In the genomic region with DNA sequence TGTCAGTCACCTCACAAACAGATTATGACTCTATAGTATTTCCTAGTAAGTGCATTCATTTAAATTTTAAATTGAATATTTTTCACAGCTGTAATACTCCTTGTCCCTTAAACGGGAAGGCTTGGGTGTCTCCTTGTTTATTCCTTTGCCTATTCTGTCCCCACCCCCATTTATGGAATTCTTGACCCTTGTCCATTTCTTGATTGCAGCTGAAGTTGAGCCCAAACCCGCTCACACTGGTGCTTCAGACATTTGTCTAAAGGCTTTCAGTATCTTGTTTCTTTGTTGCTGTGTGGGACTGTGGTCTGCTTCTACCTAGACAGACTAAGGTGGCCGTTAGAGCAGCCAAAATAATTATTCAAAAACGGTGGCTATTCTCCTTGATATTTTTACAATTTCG, we compare ENCODE assay signal across 10 cellular contexts.
A peak's percentile ranks its signal among the peaks of the same experiment; 100 is the strongest.
DNase-seq lines count a peak whose midpoint lies in the region; ATAC-seq, FAIRE-seq and TF ChIP-seq lines count a peak whose summit lies in the region.
"Had no signal": no experiment of that assay in that cellular context is flagged by ENCODE, and none has a peak within 500 bp of the region (broad histone marks: within the 10 kb centered on the region; RNA-seq: fewer than 3 reads in every experiment).

No MANE protein-coding gene starts in this region.

- H3K4me1 Mint-ChIP-seq in activated naive CD8-positive, alpha-beta T cell treated with anti-CD3 and anti-CD28 coated beads, Interleukin-2, amount 50 U/mL, for 24 hours = peaks cover 72% of the 10 kb centered on the region
- peaks cover 56 to 67% (median 66%) of the 10 kb centered on the region in 3 donors for H3K4me1 Mint-ChIP-seq in naive B cell

- no peaks in the 10 kb centered on the region for H3K9me3 Mint-ChIP-seq in activated naive CD8-positive, alpha-beta T cell treated with anti-CD3 and anti-CD28 coated beads, Interleukin-2, amount 50 U/mL, for 24 hours
- no peaks in the 10 kb centered on the region for H3K9me3 Mint-ChIP-seq in naive B cell

- no peak for TF ChIP-seq CTCF in right atrium auricular region (IDR thresholded peaks at IDR 0.05)

- peaks cover 27% of the 10 kb centered on the region for H3K36me3 Mint-ChIP-seq in activated naive CD8-positive, alpha-beta T cell treated with anti-CD3 and anti-CD28 coated beads, Interleukin-2, amount 50 U/mL, for 24 hours (ENCODE audit: low read depth)
- no peaks in the 10 kb centered on the region for H3K36me3 Mint-ChIP-seq in naive B cell

- no peaks in the 10 kb centered on the region for H3K27me3 ChIP-seq in right atrium auricular region

- H3K4me3 Mint-ChIP-seq in activated naive CD8-positive, alpha-beta T cell treated with anti-CD3 and anti-CD28 coated beads, Interleukin-2, amount 50 U/mL, for 24 hours = no peak overlapping the region
- H3K4me3 Mint-ChIP-seq in naive B cell = peak overlapping the region in 1 of 8 donors; percentile 20

- H3K9me3 ChIP-seq in right atrium auricular region = no peaks in the 10 kb centered on the region

- no peak for DNase-seq in right atrium auricular region (ENCODE audit: low spot score)
- no peak for DNase-seq in Right ventricle myocardium superior
- no peak for DNase-seq in activated naive CD8-positive, alpha-beta T cell treated with anti-CD3 and anti-CD28 coated beads, Interleukin-2, amount 50 U/mL, for 24 hours
- DNase-seq in naive B cell = no peak
- no peak for DNase-seq in HK-2 (ENCODE audit: unreplicated experiment)
- DNase-seq in retina = no peak
- DNase-seq in RCC 7860 (ENCODE audit: low spot score) = no peak
- DNase-seq: anterior cingulate cortex had no signal

- peaks cover 0 to 51% of the 10 kb centered on the region in 2 donors for H3K4me1 ChIP-seq in right atrium auricular region

- H3K36me3 ChIP-seq in right atrium auricular region = no peaks in the 10 kb centered on the region

- H3K4me3 ChIP-seq in right atrium auricular region = no peak overlapping the region

- ATAC-seq in Right ventricle myocardium superior (ENCODE audit: poor library complexity) = no peak
- ATAC-seq in activated naive CD8-positive, alpha-beta T cell treated with anti-CD3 and anti-CD28 coated beads, Interleukin-2, amount 50 U/mL, for 24 hours = no peak
- no peak for ATAC-seq in naive B cell (ENCODE audit: low read depth in 2 of 2)
- no peak for ATAC-seq in HG02884 (IDR thresholded peaks at IDR 0.05; ENCODE audit: unreplicated experiment)

- peak overlapping the region; percentile 76 for H3K27ac Mint-ChIP-seq in activated naive CD8-positive, alpha-beta T cell treated with anti-CD3 and anti-CD28 coated beads, Interleukin-2, amount 50 U/mL, for 24 hours
- peak overlapping the region; percentile 17 to 99 (median 88) for H3K27ac Mint-ChIP-seq in naive B cell

- H3K27ac ChIP-seq in right atrium auricular region = peak overlapping the region; percentile 2 to 91

- no peak for FAIRE-seq in RCC 7860 (lab: Jason Lieb, UNC)
- FAIRE-seq: urothelium cell line had no signal

- H3K27me3 Mint-ChIP-seq in activated naive CD8-positive, alpha-beta T cell treated with anti-CD3 and anti-CD28 coated beads, Interleukin-2, amount 50 U/mL, for 24 hours = no peaks in the 10 kb centered on the region
- no peaks in the 10 kb centered on the region for H3K27me3 Mint-ChIP-seq in naive B cell

- intact Hi-C loops in Right ventricle myocardium superior (cut with DNase I) = no loop called here
